ENCODE assay signal across 8 cellular contexts in the genomic region with DNA sequence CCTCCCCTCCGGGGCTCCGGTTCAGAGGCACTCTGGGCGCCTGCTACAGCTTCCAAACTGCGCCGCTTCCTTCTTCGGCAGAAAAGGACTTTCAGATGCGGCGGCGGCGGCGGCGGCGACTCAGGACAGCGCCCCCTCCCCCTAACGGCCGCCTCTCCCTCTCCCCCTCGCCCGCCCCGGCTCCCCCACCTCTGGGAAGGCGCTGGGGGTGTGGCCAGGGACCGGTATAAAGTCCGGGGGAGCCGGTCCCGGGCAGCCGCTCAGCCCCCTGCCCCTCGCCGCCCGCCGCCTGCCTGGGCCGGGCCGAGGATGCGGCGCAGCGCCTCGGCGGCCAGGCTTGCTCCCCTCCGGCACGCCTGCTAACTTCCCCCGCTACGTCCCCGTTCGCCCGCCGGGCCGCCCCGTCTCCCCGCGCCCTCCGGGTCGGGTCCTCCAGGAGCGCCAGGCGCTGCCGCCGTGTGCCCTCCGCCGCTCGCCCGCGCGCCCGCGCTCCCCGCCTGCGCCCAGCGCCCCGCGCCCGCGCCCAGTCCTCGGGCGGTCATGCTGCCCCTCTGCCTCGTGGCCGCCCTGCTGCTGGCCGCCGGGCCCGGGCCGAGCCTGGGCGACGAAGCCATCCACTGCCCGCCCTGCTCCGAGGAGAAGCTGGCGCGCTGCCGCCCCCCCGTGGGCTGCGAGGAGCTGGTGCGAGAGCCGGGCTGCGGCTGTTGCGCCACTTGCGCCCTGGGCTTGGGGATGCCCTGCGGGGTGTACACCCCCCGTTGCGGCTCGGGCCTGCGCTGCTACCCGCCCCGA. TPM values are rescaled to one million over a fixed set of nuclear protein-coding genes. Genes with fewer than 3 reads are reported as not detected.
A peak's percentile ranks its signal among the peaks of the same experiment; 100 is the strongest.
DNase-seq lines count a peak whose midpoint lies in the region; ATAC-seq and TF ChIP-seq lines count a peak whose summit lies in the region.

A gene (plus strand): TSS at position 255 of the 792 bp plus-strand sequence. CDS start 286 bp downstream, at position 541.

- intact Hi-C loops in T-helper 1 cell treated with Interleukin-12 subunit alpha and Interleukin-12 subunit beta and Interleukin-4 antibody, amounts not matched to agents 30 ng/mL and 1 ng/mL, for 36 hours (cut with micrococcal nuclease): loop anchor here (1.0 to 5.0 kb wide), 4 partner anchors 17 to 74 kb away; a partner anchor contains a TSS
- intact Hi-C loops in heart left ventricle (cut with DNase I): loop anchor here in 9 of 10 donors (1.0 to 5.0 kb wide), 10 partner anchors 33 to 119 kb away; no protein-coding TSS in a partner anchor
- intact Hi-C loops in posterior cingulate gyrus (cut with DNase I): no loop called here

- DNase-seq in ELF-1 (ENCODE audit: low read depth, low spot score) (peak; percentile 77), M059J (ENCODE audit: low read depth) (peak; percentile 69), heart left ventricle (peak; percentile 83 to 92 (median 87)), posterior cingulate gyrus (peak; percentile 45 to 96 (median 76)), upper lobe of left lung (peak; percentile 84 to 96), pons (ENCODE audit: low spot score) (no peak)

- H3K4me3 ChIP-seq in heart left ventricle: peak within 1 kb of the TSS; percentile 46 to 92 (median 74)
- H3K4me3 ChIP-seq in upper lobe of left lung: peak within 1 kb of the TSS; percentile 51 to 71 (median 67)

- H3K4me1 ChIP-seq in heart left ventricle (peaks cover 0 to 53% (median 35%) of the 10 kb centered on the region in 12 donors), upper lobe of left lung (peaks cover 35 to 52% (median 51%) of the 10 kb centered on the region in 4 donors)

- TF ChIP-seq EP300 in upper lobe of left lung (IDR thresholded peaks at IDR 0.05): no peak

- 1% methylated on average over 55 to 98 of the region's 98 CpGs for WGBS in adipose tissue, 3 donors
- WGBS in heart left ventricle, 4 donors: 0 to 1% (median 1%) methylated on average over 2 to 98 of the region's 98 CpGs
- WGBS in upper lobe of left lung, 2 donors: 0 to 1% methylated on average over 2 to 31 of the region's 98 CpGs

- ATAC-seq in heart left ventricle: peak; percentile 55 to 77 (median 68)
- peak; percentile 75 to 87 for ATAC-seq in upper lobe of left lung (ENCODE audit: low FRiP score in 2 of 2)

- H3K36me3 ChIP-seq in heart left ventricle (no peaks in the 10 kb centered on the region), upper lobe of left lung (no peaks in the 10 kb centered on the region)

- no peaks in the 10 kb centered on the region for H3K27me3 ChIP-seq in heart left ventricle
- H3K27me3 ChIP-seq in upper lobe of left lung: no peaks in the 10 kb centered on the region

- TF ChIP-seq CTCF in heart left ventricle (IDR thresholded peaks at IDR 0.05) (peak in 11 of 12 donors; percentile 12 to 56 (median 38)), upper lobe of left lung (IDR thresholded peaks at IDR 0.05) (peak; percentile 22 to 71 (median 52))

- H3K9me3 ChIP-seq in heart left ventricle (no peaks in the 10 kb centered on the region), upper lobe of left lung (no peaks in the 10 kb centered on the region)

- H3K27ac ChIP-seq in adipose tissue (ENCODE audit: low read depth, low read length) (peak within 1 kb of the TSS; percentile 86), heart left ventricle (peak within 1 kb of the TSS; percentile 86 to 98 (median 96)), upper lobe of left lung (peak within 1 kb of the TSS; percentile 85 to 92 (median 90))

- peak in 1 of 2 donors; percentile 62 for TF ChIP-seq POLR2A in heart left ventricle (IDR thresholded peaks at IDR 0.05)
- peak in 3 of 4 donors; percentile 45 to 78 (median 64) for TF ChIP-seq POLR2A in upper lobe of left lung (IDR thresholded peaks at IDR 0.05)

RNA-seq across cellular contexts. Expression of the gene that starts here (rescaled TPM):
- 6.5 and 10.1 TPM in 2 replicates for total RNA-seq in M059J (2014; rRNA removed; shearing (Covaris generic))
- total RNA-seq in T-helper 1 cell treated with Interleukin-12 subunit alpha and Interleukin-12 subunit beta and Interleukin-4 antibody, amounts not matched to agents 30 ng/mL and 1 ng/mL, for 36 hours: 75.5 and 77.8 TPM in 2 replicates
- polyA plus RNA-seq in adipose tissue (1,000 to 10,000 TPM in 1 of 3 donors, 100 to 1,000 TPM in 1, 10 to 100 TPM in 1; 77.0 to 1,385 (median 621) TPM), heart left ventricle (100 to 1,000 TPM; 136 to 174 TPM)
- total RNA-seq in heart left ventricle (100 to 1,000 TPM; 103 to 342 (median 129) TPM), upper lobe of left lung (100 to 1,000 TPM in 4 of 6 donors, 10 to 100 TPM in 2; 80.7 to 524 (median 169) TPM)
